8 cellular contexts compared by ENCODE assay signal in genomic region chr18:48545690-48546365, GRCh38. TPM values are rescaled to one million over a fixed set of nuclear protein-coding genes. Genes with fewer than 3 reads are reported as not detected.
DNase-seq lines count a peak whose midpoint lies in the region; ATAC-seq, FAIRE-seq and TF ChIP-seq lines count a peak whose summit lies in the region.

No MANE protein-coding gene starts in this region.

- intact Hi-C loops in pancreas (cut with DNase I): no loop called here

- H3K27ac ChIP-seq in RWPE1 (peak overlapping the region; percentile 88), fibroblast of lung (ENCODE audit: insufficient read depth, low read length) (peak overlapping the region; percentile 11), muscle layer of duodenum (ENCODE audit: low read length) (peak overlapping the region; percentile 72), pancreas (no peak overlapping the region)

- no peak overlapping the region for H3K9ac ChIP-seq in fibroblast of lung (ENCODE audit: insufficient read depth, low read length)

- H3K36me3 ChIP-seq in fibroblast of lung (ENCODE audit: control insufficient read depth, insufficient read depth, low read length) (no peaks in the 10 kb centered on the region), muscle layer of duodenum (ENCODE audit: control insufficient read depth in 1 of 2, insufficient read depth in 2 of 2, low read length in 2 of 2) (no peaks in the 10 kb centered on the region), pancreas (no peaks in the 10 kb centered on the region)

- DNase-seq in ELR (ENCODE audit: low read depth): peak; percentile 83
- DNase-seq in RWPE1 (ENCODE audit: low spot score): peak; percentile 29
- peak; percentile 73 to 85 for DNase-seq in fibroblast of lung (ENCODE audit: low read depth in 2 of 2)
- no peak for DNase-seq in pancreas
- no peak for DNase-seq in NCI-H1436 treated with DMSO at 0.1 percent for 48 hours (lab: John Stamatoyannopoulos, UW)
- DNase-seq in activated CD8-positive, alpha-beta memory T cell treated with anti-CD3 and anti-CD28 coated beads for 24 hours: no peak

- WGBS in pancreas, 2 donors: 64% methylated on average over 13 of the region's 13 CpGs

- TF ChIP-seq CTCF in RWPE1 (conservative IDR thresholded peaks at IDR 0.05; ENCODE audit: low read depth) (no peak), fibroblast of lung (conservative IDR thresholded peaks at IDR 0.05 in 1 of 2, IDR thresholded peaks at IDR 0.05 in 1 of 2; ENCODE audit: low read depth in 1 of 2, low read length in 2 of 2) (no peak), pancreas (IDR thresholded peaks at IDR 0.05) (no peak)

- no peaks in the 10 kb centered on the region for H3K27me3 ChIP-seq in fibroblast of lung (ENCODE audit: control insufficient read depth, insufficient read depth, low read length)
- no peaks in the 10 kb centered on the region for H3K27me3 ChIP-seq in muscle layer of duodenum (ENCODE audit: low read depth, low read length)
- H3K27me3 ChIP-seq in pancreas: no peaks in the 10 kb centered on the region

- ATAC-seq in pancreas (no peak), GM18867 (IDR thresholded peaks at IDR 0.05; ENCODE audit: unreplicated experiment) (no peak)

- POLR2A ChIA-PET in RWPE1 (lab: Yijun Ruan, JAX; ENCODE audit: low non-redundant PET): no interaction called here

- no peak overlapping the region for H2AFZ ChIP-seq in fibroblast of lung (ENCODE audit: low read length)

- no peaks in the 10 kb centered on the region for H3K9me3 ChIP-seq in fibroblast of lung (ENCODE audit: control insufficient read depth, insufficient read depth, low read depth, low read length)
- H3K9me3 ChIP-seq in muscle layer of duodenum (ENCODE audit: control insufficient read depth in 1 of 2, low read length in 2 of 2): no peaks in the 10 kb centered on the region
- H3K9me3 ChIP-seq in pancreas: no peaks in the 10 kb centered on the region

- no peak for FAIRE-seq in pancreas (lab: Jason Lieb, UNC)

- H3K79me2 ChIP-seq in fibroblast of lung (ENCODE audit: control insufficient read depth, insufficient read depth, low read length): peaks cover 90% of the 10 kb centered on the region

- H3K4me3 ChIP-seq in fibroblast of lung (replicated peaks in 1 of 4; ENCODE audit: control extremely low read depth in 1 of 4, insufficient read depth in 1 of 4, low read depth in 3 of 4, low read length in 4 of 4): peak overlapping the region in 1 of 4 experiments; percentile 16
- no peak overlapping the region for H3K4me3 ChIP-seq in muscle layer of duodenum (ENCODE audit: low read depth in 1 of 2, low read length in 2 of 2)
- no peak overlapping the region for H3K4me3 ChIP-seq in pancreas

- no peaks in the 10 kb centered on the region for H4K20me1 ChIP-seq in fibroblast of lung (ENCODE audit: control insufficient read depth, extremely low read depth, insufficient read depth, low read length)

- H3K4me2 ChIP-seq in fibroblast of lung (ENCODE audit: extremely low read depth, insufficient read depth, low read length): peak overlapping the region; percentile 41

- CTCF ChIA-PET in RWPE1 (lab: Yijun Ruan, JAX): no interaction called here

- H3K4me1 ChIP-seq in fibroblast of lung (ENCODE audit: control insufficient read depth, extremely low read depth, insufficient read depth, low read length) (peaks cover 37% of the 10 kb centered on the region), muscle layer of duodenum (ENCODE audit: control insufficient read depth in 1 of 2, insufficient read depth in 2 of 2, low read length in 2 of 2) (peaks cover 33 to 55% of the 10 kb centered on the region in 2 donors), pancreas (peaks cover 7 to 25% (median 13%) of the 10 kb centered on the region in 3 donors)

RNA-seq across cellular contexts. Expression of gene CTIF, which starts 7.0 kb away (rescaled TPM):
- total RNA-seq in fibroblast of lung (17.2 and 28.1 TPM in 2 replicates), pancreas (10 to 100 TPM; 15.1 to 27.4 (median 16.2) TPM)
- polyA plus RNA-seq in fibroblast of lung (17.6 and 27.2 TPM in 2 replicates), pancreas (10 to 100 TPM; 24.7 to 26.1 TPM)
- 39.4 and 61.5 TPM in 2 replicates for polyA plus RNA-seq in fibroblast of lung (2012)
- 102 and 197 TPM in 2 replicates for polyA minus RNA-seq in fibroblast of lung (ENCODE audit: low replicate concordance)

Comparison
In these comparisons a context has a peak if more than half of its experiments do, and no peak if none do; other contexts are left out.
1. DNase-seq: peak in ELR (single experiment), RWPE1 (single experiment) and fibroblast of lung (2 of 2); none in pancreas (0 of 6), NCI-H1436 treated with DMSO at 0.1 percent for 48 hours (single experiment) and activated CD8-positive, alpha-beta memory T cell treated with anti-CD3 and anti-CD28 coated beads for 24 hours (single experiment).
2. H3K27ac ChIP-seq: peak in RWPE1 (single experiment), fibroblast of lung (single experiment) and muscle layer of duodenum (single experiment); none in pancreas (0 of 4).